ENCODE assay signal across 16 cellular contexts in genomic region chr17:5565808-5566207, GRCh38. TPM values are rescaled to one million over a fixed set of nuclear protein-coding genes. Genes with fewer than 3 reads are reported as not detected.
DNase-seq lines count a peak whose midpoint lies in the region; ATAC-seq, FAIRE-seq and TF ChIP-seq lines count a peak whose summit lies in the region.
"Had no signal": no experiment of that assay in that cellular context is flagged by ENCODE, and none has a peak within 500 bp of the region (broad histone marks: within the 10 kb centered on the region; RNA-seq: fewer than 3 reads in every experiment).

No MANE protein-coding gene starts in this region.

- no peaks in the 10 kb centered on the region for H3K36me3 ChIP-seq in pancreas

- H3K4me3 ChIP-seq in pancreas, result no peak overlapping the region

- H3K27ac ChIP-seq in pancreas, result no peak overlapping the region

- peak; percentile 67 for FAIRE-seq in frontal cortex (lab: Jason Lieb, UNC)
- FAIRE-seq in pancreas (lab: Jason Lieb, UNC), result peak; percentile 61
- FAIRE-seq: GM12891 had no signal

- no peak for DNase-seq in activated naive CD8-positive, alpha-beta T cell treated with anti-CD3 and anti-CD28 coated beads, Interleukin-2, amount 50 U/mL, for 24 hours
- DNase-seq in T-helper 17 cell (no peak), frontal cortex (ENCODE audit: low spot score in 2 of 2) (no peak), pancreas (no peak), GF-D8 (lab: John Stamatoyannopoulos, UW) (no peak), NOMO-1 treated with dmso at 0.1 percent for 144 hours (lab: John Stamatoyannopoulos, UW; ENCODE audit: unreplicated experiment) (no peak), SIG-M5 treated with dmso at 0.1 percent for 504 hours (lab: John Stamatoyannopoulos, UW; ENCODE audit: unreplicated experiment) (no peak)
- DNase-seq: C1 segment of cervical spinal cord; Caco-2; CD8-positive, alpha-beta T cell; GOT3; H9 had no signal

- no peaks in the 10 kb centered on the region for H3K4me1 ChIP-seq in pancreas
- H3K4me1 ChIP-seq: Caco-2 had no signal

- H3K27me3 Mint-ChIP-seq in activated naive CD8-positive, alpha-beta T cell, result no peaks in the 10 kb centered on the region
- no peaks in the 10 kb centered on the region for H3K27me3 Mint-ChIP-seq in activated naive CD8-positive, alpha-beta T cell treated with anti-CD3 and anti-CD28 coated beads, Interleukin-2, amount 50 U/mL, for 24 hours
- H3K27me3 Mint-ChIP-seq in T-helper 17 cell, result no peaks in the 10 kb centered on the region
- H3K27me3 Mint-ChIP-seq: B cell, IgD-negative memory B cell had no signal

- no peak overlapping the region for H3K4me3 Mint-ChIP-seq in activated naive CD8-positive, alpha-beta T cell
- H3K4me3 Mint-ChIP-seq in activated naive CD8-positive, alpha-beta T cell treated with anti-CD3 and anti-CD28 coated beads, Interleukin-2, amount 50 U/mL, for 24 hours, result no peak overlapping the region
- no peak overlapping the region for H3K4me3 Mint-ChIP-seq in T-helper 17 cell
- H3K4me3 Mint-ChIP-seq: B cell; CD8-positive, alpha-beta T cell; H9; IgD-negative memory B cell had no signal

- H3K4me1 Mint-ChIP-seq in activated naive CD8-positive, alpha-beta T cell (ENCODE audit: low read depth), result peaks cover 55% of the 10 kb centered on the region
- peaks cover 35% of the 10 kb centered on the region for H3K4me1 Mint-ChIP-seq in activated naive CD8-positive, alpha-beta T cell treated with anti-CD3 and anti-CD28 coated beads, Interleukin-2, amount 50 U/mL, for 24 hours
- peaks cover 47% of the 10 kb centered on the region for H3K4me1 Mint-ChIP-seq in T-helper 17 cell
- H3K4me1 Mint-ChIP-seq: H9 had no signal

- no peaks in the 10 kb centered on the region for H3K9me3 ChIP-seq in T-helper 17 cell (ENCODE audit: control insufficient read depth, low read length, poor library complexity, severe bottlenecking)
- H3K9me3 ChIP-seq in pancreas, result no peaks in the 10 kb centered on the region
- H3K9me3 ChIP-seq: Caco-2 had no signal

- 50 to 64% methylated on average over 2 of the region's 2 CpGs for WGBS in pancreas, 2 donors

- peaks cover 11% of the 10 kb centered on the region for H3K36me3 Mint-ChIP-seq in activated naive CD8-positive, alpha-beta T cell
- peaks cover 28% of the 10 kb centered on the region for H3K36me3 Mint-ChIP-seq in activated naive CD8-positive, alpha-beta T cell treated with anti-CD3 and anti-CD28 coated beads, Interleukin-2, amount 50 U/mL, for 24 hours (ENCODE audit: low read depth)
- H3K36me3 Mint-ChIP-seq in T-helper 17 cell (ENCODE audit: low read depth), result peaks cover 16% of the 10 kb centered on the region

- no peak for ATAC-seq in activated naive CD8-positive, alpha-beta T cell treated with anti-CD3 and anti-CD28 coated beads, Interleukin-2, amount 50 U/mL, for 24 hours
- ATAC-seq in T-helper 17 cell (no peak), pancreas (no peak)
- ATAC-seq: CD8-positive, alpha-beta T cell had no signal

- TF ChIP-seq CTCF in pancreas (IDR thresholded peaks at IDR 0.05), result no peak

- H3K27ac Mint-ChIP-seq in activated naive CD8-positive, alpha-beta T cell, result peak overlapping the region; percentile 38
- no peak overlapping the region for H3K27ac Mint-ChIP-seq in activated naive CD8-positive, alpha-beta T cell treated with anti-CD3 and anti-CD28 coated beads, Interleukin-2, amount 50 U/mL, for 24 hours
- peak overlapping the region; percentile 66 for H3K27ac Mint-ChIP-seq in T-helper 17 cell
- H3K27ac Mint-ChIP-seq: B cell; CD8-positive, alpha-beta T cell; H9; IgD-negative memory B cell had no signal

- intact Hi-C loops in pancreas (cut with DNase I), result no loop called here

- H3K9me3 Mint-ChIP-seq in activated naive CD8-positive, alpha-beta T cell (ENCODE audit: low read depth), result no peaks in the 10 kb centered on the region
- peaks cover 9% of the 10 kb centered on the region for H3K9me3 Mint-ChIP-seq in activated naive CD8-positive, alpha-beta T cell treated with anti-CD3 and anti-CD28 coated beads, Interleukin-2, amount 50 U/mL, for 24 hours
- H3K9me3 Mint-ChIP-seq: IgD-negative memory B cell had no signal

- H3K27me3 ChIP-seq in pancreas, result peaks cover 0 to 4% (median 1%) of the 10 kb centered on the region in 4 donors

RNA-seq across cellular contexts. Expression of gene NLRP1, which starts 18.5 kb away (rescaled TPM):
- total RNA-seq in T-helper 17 cell, result 100 to 1,000 TPM; 190 to 200 TPM
- 85.6 TPM for total RNA-seq in frontal cortex
- 10 to 100 TPM in 3 of 6 donors, 1 to 10 TPM in 3; 2.0 to 13.1 (median 6.7) TPM for total RNA-seq in pancreas
- 10 to 100 TPM; 22.8 to 83.2 TPM for polyA plus RNA-seq in pancreas
